ENCODE assay signal across 25 cellular contexts in the genomic region with DNA sequence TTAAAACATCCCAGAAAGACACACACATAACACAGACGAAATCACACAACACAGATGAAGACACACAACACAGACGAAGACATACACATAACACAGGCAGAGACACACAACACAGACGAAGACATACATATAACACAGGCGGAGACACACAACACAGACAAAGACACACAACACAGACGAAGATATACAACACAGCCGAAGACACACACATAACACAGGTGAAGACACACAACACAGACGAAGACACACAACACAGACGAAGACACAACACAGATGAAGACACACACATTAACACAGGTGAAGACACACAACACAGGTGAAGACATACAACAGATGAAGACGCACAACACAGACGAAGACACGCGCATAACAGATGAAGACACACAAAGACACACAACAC.
"Had no signal": no experiment of that assay in that cellular context is flagged by ENCODE, and none has a peak within 500 bp of the region (broad histone marks: within the 10 kb centered on the region; RNA-seq: fewer than 3 reads in every experiment).

No MANE protein-coding gene starts in this region.

- H2AFZ ChIP-seq: parathyroid adenoma had no signal

- H3K4me2 ChIP-seq: smooth muscle cell had no signal

- H3K27me3 ChIP-seq: colonic mucosa, gastrocnemius medialis, neutrophil, right lobe of liver, stomach, thyroid gland had no signal

- ATAC-seq: esophagus mucosa; gastrocnemius medialis; left lobe of liver; mucosa of descending colon; natural killer cell treated with Interleukin-12 subunit alpha and Interleukin-12 subunit beta and Interleukin-15 and Interleukin-18, amount 100 ng/mL, for 72 hours; right lobe of liver; stimulated activated effector memory CD8-positive, alpha-beta T cell treated with anti-CD3 and anti-CD28 coated beads, Interleukin-12 subunit alpha, Interleukin-12 subunit beta, amount 100 ng/mL, for 72 hours had no signal

- DNase-seq: colonic mucosa; effector CD8-positive, alpha-beta T cell; endodermal cell; foreskin fibroblast; gastrocnemius medialis; head of caudate nucleus; kidney; mesenchymal stem cell; naive B cell; stimulated activated CD4-positive, alpha-beta T cell treated with anti-CD3 and anti-CD28 coated beads, Interleukin-2, amount 100 ng/mL, for 24 hours; stimulated activated CD4-positive, alpha-beta T cell treated with anti-CD3 and anti-CD28 coated beads, Interleukin-4, amount 100 ng/mL, for 24 hours; stimulated activated naive CD4-positive, alpha-beta T cell treated with Interleukin-2 at 50 U/mL for 16 hours; stomach; trophoblast cell had no signal

- FAIRE-seq: kidney had no signal

- H3K36me3 ChIP-seq: colonic mucosa, gastrocnemius medialis, neutrophil, right lobe of liver, stomach, thyroid gland had no signal

- H3K4me3 ChIP-seq: colonic mucosa, gastrocnemius medialis, mucosa of descending colon, right lobe of liver, smooth muscle cell, stomach, thyroid gland had no signal

- H3K9ac ChIP-seq: parathyroid adenoma had no signal

- H3K4me1 ChIP-seq: parathyroid adenoma had no signal

- H3K9me3 ChIP-seq: colonic mucosa, gastrocnemius medialis, mucosa of descending colon, neutrophil, right lobe of liver, stomach, thyroid gland had no signal

- H3K27ac ChIP-seq: colonic mucosa, epithelial cell of prostate, gastrocnemius medialis, neutrophil, parathyroid adenoma, right lobe of liver, stomach had no signal
